In the genomic region with DNA sequence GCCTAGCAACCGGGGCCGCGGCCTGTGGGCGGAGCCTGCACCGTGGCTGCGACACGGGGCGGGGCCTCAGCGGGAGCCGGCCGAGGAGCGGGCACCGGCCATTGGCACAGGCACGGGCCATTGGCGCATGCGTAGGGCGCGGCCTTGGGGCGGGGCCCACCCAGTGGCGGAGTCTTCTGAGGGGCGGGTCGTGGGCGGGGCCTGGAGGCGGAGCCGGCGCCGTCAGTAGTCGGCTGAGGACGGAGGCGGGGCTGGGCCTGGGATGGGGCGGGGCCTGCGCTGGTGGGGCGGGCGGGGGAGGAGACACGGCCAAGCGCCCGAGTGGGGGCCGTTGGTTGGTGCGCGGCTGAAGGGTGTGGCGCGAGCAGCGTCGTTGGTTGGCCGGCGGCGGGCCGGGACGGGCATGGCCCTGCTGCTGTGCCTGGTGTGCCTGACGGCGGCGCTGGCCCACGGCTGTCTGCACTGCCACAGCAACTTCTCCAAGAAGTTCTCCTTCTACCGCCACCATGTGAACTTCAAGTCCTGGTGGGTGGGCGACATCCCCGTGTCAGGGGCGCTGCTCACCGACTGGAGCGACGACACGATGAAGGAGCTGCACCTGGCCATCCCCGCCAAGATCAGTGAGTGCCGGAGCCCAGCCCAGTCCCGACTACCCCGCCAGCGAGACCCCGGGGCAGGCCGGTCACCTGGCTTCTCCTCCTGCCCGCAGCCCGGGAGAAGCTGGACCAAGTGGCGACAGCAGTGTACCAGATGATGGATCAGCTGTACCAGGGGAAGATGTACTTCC, we compare ENCODE assay signal across 1 cellular context.
A peak's percentile ranks its signal among the peaks of the same experiment; 100 is the strongest.
TF ChIP-seq lines count a peak whose summit lies in the region.

A gene with protein sequence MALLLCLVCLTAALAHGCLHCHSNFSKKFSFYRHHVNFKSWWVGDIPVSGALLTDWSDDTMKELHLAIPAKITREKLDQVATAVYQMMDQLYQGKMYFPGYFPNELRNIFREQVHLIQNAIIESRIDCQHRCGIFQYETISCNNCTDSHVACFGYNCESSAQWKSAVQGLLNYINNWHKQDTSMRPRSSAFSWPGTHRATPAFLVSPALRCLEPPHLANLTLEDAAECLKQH (plus strand): TSS at position 373 of the 787 bp plus-strand sequence. CDS start 31 bp downstream, at position 404.

TF ChIP-seq in K562, 482 proteins besides CTCF, POLR2A, EP300 and RAD21 (continued from another document and continues in another):
- TF ChIP-seq, protein P1, sequence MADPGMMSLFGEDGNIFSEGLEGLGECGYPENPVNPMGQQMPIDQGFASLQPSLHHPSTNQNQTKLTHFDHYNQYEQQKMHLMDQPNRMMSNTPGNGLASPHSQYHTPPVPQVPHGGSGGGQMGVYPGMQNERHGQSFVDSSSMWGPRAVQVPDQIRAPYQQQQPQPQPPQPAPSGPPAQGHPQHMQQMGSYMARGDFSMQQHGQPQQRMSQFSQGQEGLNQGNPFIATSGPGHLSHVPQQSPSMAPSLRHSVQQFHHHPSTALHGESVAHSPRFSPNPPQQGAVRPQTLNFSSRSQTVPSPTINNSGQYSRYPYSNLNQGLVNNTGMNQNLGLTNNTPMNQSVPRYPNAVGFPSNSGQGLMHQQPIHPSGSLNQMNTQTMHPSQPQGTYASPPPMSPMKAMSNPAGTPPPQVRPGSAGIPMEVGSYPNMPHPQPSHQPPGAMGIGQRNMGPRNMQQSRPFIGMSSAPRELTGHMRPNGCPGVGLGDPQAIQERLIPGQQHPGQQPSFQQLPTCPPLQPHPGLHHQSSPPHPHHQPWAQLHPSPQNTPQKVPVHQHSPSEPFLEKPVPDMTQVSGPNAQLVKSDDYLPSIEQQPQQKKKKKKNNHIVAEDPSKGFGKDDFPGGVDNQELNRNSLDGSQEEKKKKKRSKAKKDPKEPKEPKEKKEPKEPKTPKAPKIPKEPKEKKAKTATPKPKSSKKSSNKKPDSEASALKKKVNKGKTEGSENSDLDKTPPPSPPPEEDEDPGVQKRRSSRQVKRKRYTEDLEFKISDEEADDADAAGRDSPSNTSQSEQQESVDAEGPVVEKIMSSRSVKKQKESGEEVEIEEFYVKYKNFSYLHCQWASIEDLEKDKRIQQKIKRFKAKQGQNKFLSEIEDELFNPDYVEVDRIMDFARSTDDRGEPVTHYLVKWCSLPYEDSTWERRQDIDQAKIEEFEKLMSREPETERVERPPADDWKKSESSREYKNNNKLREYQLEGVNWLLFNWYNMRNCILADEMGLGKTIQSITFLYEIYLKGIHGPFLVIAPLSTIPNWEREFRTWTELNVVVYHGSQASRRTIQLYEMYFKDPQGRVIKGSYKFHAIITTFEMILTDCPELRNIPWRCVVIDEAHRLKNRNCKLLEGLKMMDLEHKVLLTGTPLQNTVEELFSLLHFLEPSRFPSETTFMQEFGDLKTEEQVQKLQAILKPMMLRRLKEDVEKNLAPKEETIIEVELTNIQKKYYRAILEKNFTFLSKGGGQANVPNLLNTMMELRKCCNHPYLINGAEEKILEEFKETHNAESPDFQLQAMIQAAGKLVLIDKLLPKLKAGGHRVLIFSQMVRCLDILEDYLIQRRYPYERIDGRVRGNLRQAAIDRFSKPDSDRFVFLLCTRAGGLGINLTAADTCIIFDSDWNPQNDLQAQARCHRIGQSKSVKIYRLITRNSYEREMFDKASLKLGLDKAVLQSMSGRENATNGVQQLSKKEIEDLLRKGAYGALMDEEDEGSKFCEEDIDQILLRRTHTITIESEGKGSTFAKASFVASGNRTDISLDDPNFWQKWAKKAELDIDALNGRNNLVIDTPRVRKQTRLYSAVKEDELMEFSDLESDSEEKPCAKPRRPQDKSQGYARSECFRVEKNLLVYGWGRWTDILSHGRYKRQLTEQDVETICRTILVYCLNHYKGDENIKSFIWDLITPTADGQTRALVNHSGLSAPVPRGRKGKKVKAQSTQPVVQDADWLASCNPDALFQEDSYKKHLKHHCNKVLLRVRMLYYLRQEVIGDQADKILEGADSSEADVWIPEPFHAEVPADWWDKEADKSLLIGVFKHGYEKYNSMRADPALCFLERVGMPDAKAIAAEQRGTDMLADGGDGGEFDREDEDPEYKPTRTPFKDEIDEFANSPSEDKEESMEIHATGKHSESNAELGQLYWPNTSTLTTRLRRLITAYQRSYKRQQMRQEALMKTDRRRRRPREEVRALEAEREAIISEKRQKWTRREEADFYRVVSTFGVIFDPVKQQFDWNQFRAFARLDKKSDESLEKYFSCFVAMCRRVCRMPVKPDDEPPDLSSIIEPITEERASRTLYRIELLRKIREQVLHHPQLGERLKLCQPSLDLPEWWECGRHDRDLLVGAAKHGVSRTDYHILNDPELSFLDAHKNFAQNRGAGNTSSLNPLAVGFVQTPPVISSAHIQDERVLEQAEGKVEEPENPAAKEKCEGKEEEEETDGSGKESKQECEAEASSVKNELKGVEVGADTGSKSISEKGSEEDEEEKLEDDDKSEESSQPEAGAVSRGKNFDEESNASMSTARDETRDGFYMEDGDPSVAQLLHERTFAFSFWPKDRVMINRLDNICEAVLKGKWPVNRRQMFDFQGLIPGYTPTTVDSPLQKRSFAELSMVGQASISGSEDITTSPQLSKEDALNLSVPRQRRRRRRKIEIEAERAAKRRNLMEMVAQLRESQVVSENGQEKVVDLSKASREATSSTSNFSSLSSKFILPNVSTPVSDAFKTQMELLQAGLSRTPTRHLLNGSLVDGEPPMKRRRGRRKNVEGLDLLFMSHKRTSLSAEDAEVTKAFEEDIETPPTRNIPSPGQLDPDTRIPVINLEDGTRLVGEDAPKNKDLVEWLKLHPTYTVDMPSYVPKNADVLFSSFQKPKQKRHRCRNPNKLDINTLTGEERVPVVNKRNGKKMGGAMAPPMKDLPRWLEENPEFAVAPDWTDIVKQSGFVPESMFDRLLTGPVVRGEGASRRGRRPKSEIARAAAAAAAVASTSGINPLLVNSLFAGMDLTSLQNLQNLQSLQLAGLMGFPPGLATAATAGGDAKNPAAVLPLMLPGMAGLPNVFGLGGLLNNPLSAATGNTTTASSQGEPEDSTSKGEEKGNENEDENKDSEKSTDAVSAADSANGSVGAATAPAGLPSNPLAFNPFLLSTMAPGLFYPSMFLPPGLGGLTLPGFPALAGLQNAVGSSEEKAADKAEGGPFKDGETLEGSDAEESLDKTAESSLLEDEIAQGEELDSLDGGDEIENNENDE (IDR thresholded peaks at IDR 0.05; ENCODE audit: low read depth, low read length), result no peak
- TF ChIP-seq ZNF146 (CRISPR knock-in tag; IDR thresholded peaks at IDR 0.05; ENCODE audit: unreplicated experiment) (no peak), HNRNPL (IDR thresholded peaks at IDR 0.05; ENCODE audit: low read depth, low read length) (peak; percentile 24; the same call in 1 of the 2 replicates), IRF9 (tag; IDR thresholded peaks at IDR 0.05) (no peak), MAFK (IDR thresholded peaks at IDR 0.05; ENCODE audit: low read length) (no peak), RBM15 (IDR thresholded peaks at IDR 0.05; ENCODE audit: insufficient read depth, low read length) (no peak), CTCFL (IDR thresholded peaks at IDR 0.05; ENCODE audit: borderline replicate concordance, insufficient read depth, low read depth, low read length, poor library complexity, severe bottlenecking) (no peak), ERF (CRISPR knock-in tag; IDR thresholded peaks at IDR 0.05) (0 out of 2 replicates have a peak, but pooled peaks have one; percentile 44), ZNF24 (IDR thresholded peaks at IDR 0.05) (no peak), ASH1L (IDR thresholded peaks at IDR 0.05; ENCODE audit: borderline replicate concordance, low read depth, partially characterized antibody) (no peak), ZNF407 (IDR thresholded peaks at IDR 0.05; ENCODE audit: low read depth) (no peak), MEIS2 (IDR thresholded peaks at IDR 0.05; ENCODE audit: partially characterized antibody) (peak; percentile 69), ZNF507 (tag; conservative IDR thresholded peaks at IDR 0.05) (no peak), NFRKB (IDR thresholded peaks at IDR 0.05; ENCODE audit: low read depth) (no peak), CREB1 (IDR thresholded peaks at IDR 0.05) (0 out of 2 replicates have a peak, but pooled peaks have one; percentile 10), CREB1 (CRISPR knock-in tag; IDR thresholded peaks at IDR 0.05) (no peak; the same call in 1 of the 2 replicates)
- TF ChIP-seq, protein P2, sequence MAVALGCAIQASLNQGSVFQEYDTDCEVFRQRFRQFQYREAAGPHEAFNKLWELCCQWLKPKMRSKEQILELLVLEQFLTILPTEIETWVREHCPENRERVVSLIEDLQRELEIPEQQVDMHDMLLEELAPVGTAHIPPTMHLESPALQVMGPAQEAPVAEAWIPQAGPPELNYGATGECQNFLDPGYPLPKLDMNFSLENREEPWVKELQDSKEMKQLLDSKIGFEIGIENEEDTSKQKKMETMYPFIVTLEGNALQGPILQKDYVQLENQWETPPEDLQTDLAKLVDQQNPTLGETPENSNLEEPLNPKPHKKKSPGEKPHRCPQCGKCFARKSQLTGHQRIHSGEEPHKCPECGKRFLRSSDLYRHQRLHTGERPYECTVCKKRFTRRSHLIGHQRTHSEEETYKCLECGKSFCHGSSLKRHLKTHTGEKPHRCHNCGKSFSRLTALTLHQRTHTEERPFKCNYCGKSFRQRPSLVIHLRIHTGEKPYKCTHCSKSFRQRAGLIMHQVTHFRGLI (CRISPR knock-in tag; IDR thresholded peaks at IDR 0.05), result no peak
- TF ChIP-seq, protein P3, sequence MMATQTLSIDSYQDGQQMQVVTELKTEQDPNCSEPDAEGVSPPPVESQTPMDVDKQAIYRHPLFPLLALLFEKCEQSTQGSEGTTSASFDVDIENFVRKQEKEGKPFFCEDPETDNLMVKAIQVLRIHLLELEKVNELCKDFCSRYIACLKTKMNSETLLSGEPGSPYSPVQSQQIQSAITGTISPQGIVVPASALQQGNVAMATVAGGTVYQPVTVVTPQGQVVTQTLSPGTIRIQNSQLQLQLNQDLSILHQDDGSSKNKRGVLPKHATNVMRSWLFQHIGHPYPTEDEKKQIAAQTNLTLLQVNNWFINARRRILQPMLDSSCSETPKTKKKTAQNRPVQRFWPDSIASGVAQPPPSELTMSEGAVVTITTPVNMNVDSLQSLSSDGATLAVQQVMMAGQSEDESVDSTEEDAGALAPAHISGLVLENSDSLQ (IDR thresholded peaks at IDR 0.05), result 0 out of 2 replicates have a peak, but pooled peaks have one; percentile 25
